In the genomic region with DNA sequence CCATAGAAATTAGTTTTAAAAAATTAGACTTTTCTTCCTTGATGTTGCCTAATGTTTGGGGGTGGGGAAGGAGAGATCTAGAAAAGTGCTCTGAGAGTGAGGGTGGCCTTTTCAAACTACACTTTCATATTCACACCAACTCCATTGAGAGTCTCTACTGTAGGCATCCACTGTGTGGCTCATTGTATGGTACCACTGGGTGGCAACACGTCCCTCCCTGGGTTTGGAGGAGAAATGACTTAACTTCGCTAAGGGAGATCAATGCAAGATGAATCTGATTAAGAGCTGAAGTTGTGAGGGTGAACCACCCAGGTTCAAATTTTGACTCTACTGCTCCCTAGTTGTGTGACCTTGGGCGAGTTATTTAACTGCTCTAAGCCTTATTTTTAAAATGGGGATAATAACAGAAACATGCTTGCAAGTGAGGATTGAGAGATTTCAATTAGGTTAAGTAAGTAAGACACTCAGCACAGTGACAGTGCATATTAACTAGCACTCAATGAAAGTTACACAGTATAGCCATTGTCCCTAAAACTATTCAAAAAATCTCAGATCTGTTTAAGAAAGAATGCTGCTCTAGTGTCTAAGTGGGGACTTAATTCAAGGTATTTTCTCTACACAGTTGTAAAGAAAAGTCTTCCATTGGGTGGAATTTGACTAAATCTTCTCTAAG, we compare ENCODE assay signal across 22 cellular contexts.
DNase-seq lines count a peak whose midpoint lies in the region; ATAC-seq and TF ChIP-seq lines count a peak whose summit lies in the region.
"Had no signal": no experiment of that assay in that cellular context is flagged by ENCODE, and none has a peak within 500 bp of the region (broad histone marks: within the 10 kb centered on the region; RNA-seq: fewer than 3 reads in every experiment).

No MANE protein-coding gene starts in this region.

- H3K27ac Mint-ChIP-seq in effector memory CD8-positive, alpha-beta T cell = no peak overlapping the region
- H3K27ac Mint-ChIP-seq: CD4-positive, CD25-positive, alpha-beta regulatory T cell; mesothelial cell of epicardium; nephron progenitor cell; stimulated activated effector memory CD8-positive, alpha-beta T cell treated with anti-CD3 and anti-CD28 coated beads, Interleukin-12 subunit alpha, Interleukin-12 subunit beta, amount 100 ng/mL, for 72 hours had no signal

- H3K9me3 Mint-ChIP-seq in effector memory CD8-positive, alpha-beta T cell = no peaks in the 10 kb centered on the region

- no peak overlapping the region for H3K4me3 ChIP-seq in WERI-Rb-1 (ENCODE audit: low read depth, low read length)
- H3K4me3 ChIP-seq in fibroblast of mammary gland (ENCODE audit: control insufficient read depth, low read depth, low read length) = no peak overlapping the region

- H3K36me3 Mint-ChIP-seq in effector memory CD8-positive, alpha-beta T cell (ENCODE audit: insufficient read depth) = no peaks in the 10 kb centered on the region
- H3K36me3 Mint-ChIP-seq: CD4-positive, CD25-positive, alpha-beta regulatory T cell; mesothelial cell of epicardium; stimulated activated effector memory CD8-positive, alpha-beta T cell treated with anti-CD3 and anti-CD28 coated beads, Interleukin-12 subunit alpha, Interleukin-12 subunit beta, amount 100 ng/mL, for 72 hours had no signal

- H3K27me3 ChIP-seq in WERI-Rb-1 (ENCODE audit: insufficient read depth, low read depth, severe bottlenecking) = no peaks in the 10 kb centered on the region

- TF ChIP-seq CTCF in WERI-Rb-1 (IDR thresholded peaks at IDR 0.05; ENCODE audit: low read depth, low read length) (0 out of 2 replicates have a peak, but pooled peaks have one; percentile 5), fibroblast of mammary gland (conservative IDR thresholded peaks at IDR 0.05; ENCODE audit: control insufficient read depth, insufficient read depth, low read depth, low read length) (peak; percentile 6)

- in situ Hi-C loops in ACHN (cut with HindIII; ENCODE audit: low pct_ligation_motif_present, low pct_unique_long_range_greater_than_20kb, low sequenced_read_pairs) = no loop called here

- H3K4me1 Mint-ChIP-seq in effector memory CD8-positive, alpha-beta T cell (ENCODE audit: low read depth in 2 of 2) = no peaks in the 10 kb centered on the region
- H3K4me1 Mint-ChIP-seq: CD4-positive, CD25-positive, alpha-beta regulatory T cell; mesothelial cell of epicardium; nephron progenitor cell; stimulated activated effector memory CD8-positive, alpha-beta T cell treated with anti-CD3 and anti-CD28 coated beads, Interleukin-12 subunit alpha, Interleukin-12 subunit beta, amount 100 ng/mL, for 72 hours had no signal

- no peak overlapping the region for H3K27ac ChIP-seq in WERI-Rb-1

- H3K4me3 Mint-ChIP-seq in effector memory CD8-positive, alpha-beta T cell = no peak overlapping the region
- H3K4me3 Mint-ChIP-seq: CD4-positive, CD25-positive, alpha-beta regulatory T cell; mesothelial cell of epicardium; nephron progenitor cell; stimulated activated effector memory CD8-positive, alpha-beta T cell treated with anti-CD3 and anti-CD28 coated beads, Interleukin-12 subunit alpha, Interleukin-12 subunit beta, amount 100 ng/mL, for 72 hours had no signal

- H3K36me3 ChIP-seq in WERI-Rb-1 = no peaks in the 10 kb centered on the region

- peaks cover 0 to 8% of the 10 kb centered on the region in 2 donors for H3K27me3 Mint-ChIP-seq in effector memory CD8-positive, alpha-beta T cell

- no peaks in the 10 kb centered on the region for H3K9me3 ChIP-seq in WERI-Rb-1 (ENCODE audit: severe bottlenecking)

- peak; percentile 15 for DNase-seq in ACHN
- DNase-seq in NAMALWA (ENCODE audit: low spot score) = peak; percentile 5
- DNase-seq in WERI-Rb-1 = no peak
- peak; percentile 50 for DNase-seq in fibroblast of mammary gland (ENCODE audit: low read depth)
- DNase-seq in effector memory CD8-positive, alpha-beta T cell = no peak
- no peak for DNase-seq in NCI-H345 treated with DMSO at 0.1 percent for 48 hours (lab: John Stamatoyannopoulos, UW; ENCODE audit: unreplicated experiment)
- no peak for DNase-seq in GF-D8 (lab: John Stamatoyannopoulos, UW)
- DNase-seq: activated CD4-positive, alpha-beta T cell treated with anti-CD3 and anti-CD28 coated beads for 48 hours; activated CD8-positive, alpha-beta memory T cell treated with anti-CD3 and anti-CD28 coated beads, Interleukin-2, amount 50 U/mL, for 4 hours; activated effector memory CD4-positive, alpha-beta T cell treated with anti-CD3 and anti-CD28 coated beads, Interleukin-2, amount 50 U/mL, for 16 hours; amygdala; CD4-positive, CD25-positive, alpha-beta regulatory T cell; cerebellar nuclear complex; DMS79 treated with DMSO at 0.1 percent for 48 hours; left cardiac atrium; NCI-H1694 treated with DMSO at 0.1 percent for 48 hours; NCI-H446; nephron progenitor cell; SHP77 had no signal

- ATAC-seq in effector memory CD8-positive, alpha-beta T cell (replicated peaks) = no peak
- no peak for ATAC-seq in HG03457 (IDR thresholded peaks at IDR 0.05; ENCODE audit: unreplicated experiment)
- ATAC-seq: stimulated activated effector memory CD8-positive, alpha-beta T cell treated with anti-CD3 and anti-CD28 coated beads, Interleukin-12 subunit alpha, Interleukin-12 subunit beta, amount 100 ng/mL, for 72 hours had no signal

Comparison
In these comparisons a context has a peak if more than half of its experiments do, and no peak if none do; other contexts are left out.
1. DNase-seq: peak in ACHN (single experiment), NAMALWA (single experiment) and fibroblast of mammary gland (single experiment); none in WERI-Rb-1 (single experiment), effector memory CD8-positive, alpha-beta T cell (0 of 3), NCI-H345 treated with DMSO at 0.1 percent for 48 hours (single experiment) and GF-D8 (single experiment).